ENCODE assay signal across 15 cellular contexts in the genomic region with DNA sequence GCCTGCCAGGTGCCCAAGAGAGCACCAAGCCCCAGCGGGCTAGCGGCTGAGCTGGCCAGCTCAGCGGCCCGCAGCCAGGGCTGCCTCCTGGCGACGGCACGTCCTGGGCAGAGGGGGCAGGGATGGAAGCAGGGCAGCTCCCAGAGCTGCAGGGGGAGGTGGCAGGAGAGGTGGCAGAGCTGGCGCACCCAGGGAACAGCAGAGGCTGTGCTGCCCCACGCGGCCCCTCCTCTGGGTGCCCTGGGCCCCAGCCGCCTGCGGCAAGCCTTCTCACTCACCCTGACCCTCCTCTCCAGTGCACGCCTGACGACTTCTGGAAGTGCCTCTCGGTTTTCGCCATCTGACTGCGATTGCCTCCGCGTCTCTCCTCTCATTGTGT. TPM values are rescaled to one million over a fixed set of nuclear protein-coding genes. Genes with fewer than 3 reads are reported as not detected.
DNase-seq lines count a peak whose midpoint lies in the region; ATAC-seq and TF ChIP-seq lines count a peak whose summit lies in the region.
"Had no signal": no experiment of that assay in that cellular context is flagged by ENCODE, and none has a peak within 500 bp of the region (broad histone marks: within the 10 kb centered on the region; RNA-seq: fewer than 3 reads in every experiment).

No MANE protein-coding gene starts in this region.

- H3K27me3 ChIP-seq in heart left ventricle: no peaks in the 10 kb centered on the region

- peaks cover 0 to 67% (median 18%) of the 10 kb centered on the region in 12 donors for H3K4me1 ChIP-seq in heart left ventricle

- H3K4me3 ChIP-seq in heart left ventricle: no peak overlapping the region

- peak; percentile 62 for DNase-seq in DMS53 (lab: John Stamatoyannopoulos, UW)
- no peak for DNase-seq in DMS53 treated with DMSO at 0.1 percent for 48 hours (lab: John Stamatoyannopoulos, UW; ENCODE audit: unreplicated experiment)
- DNase-seq in NCI-H526 (lab: John Stamatoyannopoulos, UW): peak; percentile 11 to 78
- no peak for DNase-seq in heart left ventricle
- peak; percentile 74 for DNase-seq in renal cortical epithelial cell (ENCODE audit: low read depth)
- no peak for DNase-seq in HCEC 1CT
- DNase-seq in stimulated activated CD4-positive, alpha-beta T cell treated with anti-CD3 and anti-CD28 coated beads, Interleukin-2, amount 100 ng/mL, for 48 hours: no peak
- DNase-seq: activated CD4-positive, alpha-beta T cell treated with anti-CD3 and anti-CD28 coated beads for 4 hours; activated T-cell treated with anti-CD3 and anti-CD28 coated beads, Interleukin-2, amount 50 U/mL, for 48 hours; dermis blood vessel endothelial cell; immature natural killer cell; naive thymus-derived CD8-positive, alpha-beta T cell; NCI-H1048 had no signal

- H3K9me3 ChIP-seq in heart left ventricle: no peaks in the 10 kb centered on the region

- WGBS in heart left ventricle, 4 donors: 81 to 91% (median 84%) methylated on average over 12 to 19 of the region's 19 CpGs

- no peak for TF ChIP-seq POLR2A in heart left ventricle (IDR thresholded peaks at IDR 0.05)

- TF ChIP-seq CTCF in heart left ventricle (IDR thresholded peaks at IDR 0.05): peak in 1 of 12 donors; percentile 23

- ATAC-seq in heart left ventricle (peak; percentile 16 to 56 (median 34)), GM19455 (IDR thresholded peaks at IDR 0.05; ENCODE audit: unreplicated experiment) (no peak)
- ATAC-seq: naive thymus-derived CD8-positive, alpha-beta T cell had no signal

- H3K36me3 ChIP-seq in heart left ventricle: peaks cover 0 to 16% (median 0%) of the 10 kb centered on the region in 9 donors

- intact Hi-C loops in heart left ventricle (cut with DNase I): no loop called here

- peak overlapping the region in 3 of 12 donors; percentile 11 to 77 (median 39) for H3K27ac ChIP-seq in heart left ventricle
- H3K27ac ChIP-seq: 22Rv1 had no signal

RNA-seq across cellular contexts. Expression of gene GSE1, which starts 24.7 kb away (rescaled TPM):
- total RNA-seq in heart left ventricle (10 to 100 TPM; 23.4 to 48.4 (median 38.5) TPM), renal cortical epithelial cell (9.6 and 44.6 TPM in 2 replicates)
- polyA plus RNA-seq in heart left ventricle: 10 to 100 TPM; 18.1 to 35.3 TPM

RNA-seq across cellular contexts. Expression of gene GINS2, which starts 51.0 kb away (rescaled TPM):
- total RNA-seq in heart left ventricle (1 to 10 TPM in 1 of 9 donors, under 1 TPM in 7, not detected in 1; 0.19 to 4.2 (median 0.56) TPM), renal cortical epithelial cell (0.45 and 7.3 TPM in 2 replicates)
- under 1 TPM; 0.15 to 0.36 TPM for polyA plus RNA-seq in heart left ventricle

Comparison
In these comparisons a context has a peak if more than half of its experiments do, and no peak if none do; other contexts are left out.
1. DNase-seq: peak in DMS53 (single experiment), NCI-H526 (2 of 2) and renal cortical epithelial cell (single experiment); none in DMS53 treated with DMSO at 0.1 percent for 48 hours (single experiment), heart left ventricle (0 of 5), HCEC 1CT (single experiment) and stimulated activated CD4-positive, alpha-beta T cell treated with anti-CD3 and anti-CD28 coated beads, Interleukin-2, amount 100 ng/mL, for 48 hours (0 of 2).